Comparison of ENCODE assay signal across 8 cellular contexts in the genomic region with DNA sequence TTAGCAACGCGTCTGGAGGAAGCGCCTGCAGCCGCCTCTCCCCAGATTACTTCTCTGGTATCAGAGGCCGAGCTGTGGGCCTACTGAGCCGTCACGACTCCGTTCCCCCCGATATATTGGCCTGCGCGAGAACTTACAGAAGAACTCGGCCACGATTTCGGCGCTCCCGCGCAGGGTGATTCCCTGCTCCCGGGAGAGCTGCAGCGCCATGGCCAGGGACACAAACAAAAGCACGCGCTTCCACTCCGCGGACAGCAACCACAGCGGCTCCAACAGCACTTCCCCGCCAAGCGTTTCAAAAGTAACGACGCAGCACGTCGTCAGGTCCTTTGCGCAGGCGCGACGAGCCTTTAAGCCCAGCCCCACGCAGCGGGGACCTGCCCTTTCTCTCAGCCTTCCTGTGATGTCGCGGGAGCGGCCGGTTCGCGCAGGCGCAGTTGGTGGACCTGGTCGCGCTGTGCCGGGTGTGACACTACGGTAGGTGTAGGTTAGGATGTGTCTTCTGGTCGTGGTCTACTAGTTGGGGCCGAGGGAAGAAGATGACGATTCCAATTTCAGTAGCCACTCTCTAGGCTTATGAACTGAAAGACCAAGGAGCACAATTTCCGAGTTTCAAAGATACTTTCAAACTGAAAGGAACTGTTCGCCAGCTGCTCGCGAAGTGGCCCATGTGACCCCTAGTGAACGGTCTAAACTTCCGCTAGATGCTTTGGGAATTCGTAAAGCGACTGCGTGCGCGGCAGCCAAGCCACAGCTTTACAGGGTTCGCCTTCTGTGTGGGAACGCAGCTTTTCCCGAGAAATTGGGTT. TPM values are rescaled to one million over a fixed set of nuclear protein-coding genes. Genes with fewer than 3 reads are reported as not detected.
DNase-seq lines count a peak whose midpoint lies in the region; ATAC-seq and TF ChIP-seq lines count a peak whose summit lies in the region.

Gene MAD2L1, minus strand, starts transcription at position 324 of the 809 bp plus-strand sequence. Its CDS starts 114 bp downstream, at position 210.

- TF ChIP-seq CTCF in C4-2B (conservative IDR thresholded peaks at IDR 0.05) (no peak), left lung (IDR thresholded peaks at IDR 0.05) (no peak)

- peak; percentile 90 for ATAC-seq in GM19395 (IDR thresholded peaks at IDR 0.05; ENCODE audit: unreplicated experiment)
- ATAC-seq in HG03565 (IDR thresholded peaks at IDR 0.05; ENCODE audit: unreplicated experiment) = peak; percentile 82
- peak; percentile 96 for ATAC-seq in left lung

- intact Hi-C loops in left lung (cut with DNase I) = no loop called here

- H3K27me3 ChIP-seq in left lung = no peaks in the 10 kb centered on the region

- H3K36me3 ChIP-seq in left lung = no peaks in the 10 kb centered on the region

- H3K27ac ChIP-seq in C4-2B = peak within 1 kb of the TSS; percentile 89
- peak within 1 kb of the TSS; percentile 96 to 97 for H3K27ac ChIP-seq in left lung

- H3K4me1 ChIP-seq in left lung = peaks cover 10 to 26% of the 10 kb centered on the region in 2 donors

- no peaks in the 10 kb centered on the region for H3K9me3 ChIP-seq in left lung

- peak; percentile 90 for DNase-seq in NCI-H774 (lab: John Stamatoyannopoulos, UW)
- DNase-seq in activated CD4-positive, alpha-beta T cell treated with anti-CD3 and anti-CD28 coated beads, Interleukin-2, amount 50 U/mL, for 4 hours = peak; percentile 99
- DNase-seq in dermis blood vessel endothelial cell = peak; percentile 99
- DNase-seq in left lung = peak; percentile 99 to 100
- peak; percentile 96 for DNase-seq in stimulated activated CD4-positive, alpha-beta T cell treated with anti-CD3 and anti-CD28 coated beads, Interleukin-2, amount 100 ng/mL, for 48 hours

- H3K4me3 ChIP-seq in left lung = peak within 1 kb of the TSS; percentile 50 to 62

RNA-seq across cellular contexts. Expression of gene MAD2L1, which starts in this region (rescaled TPM):
- total RNA-seq in dermis blood vessel endothelial cell = 6.8 and 24.2 TPM in 2 replicates
- total RNA-seq in left lung = 1 to 10 TPM; 6.0 to 9.0 TPM

Comparison
In these comparisons a context has a peak if more than half of its experiments do, and no peak if none do; other contexts are left out.
1. Peak in every context shown above with its lines: DNase-seq, ATAC-seq, H3K4me3 ChIP-seq and H3K27ac ChIP-seq.